In genomic region chr12:131827961-131828534, GRCh38 we compare ENCODE assay signal across 8 cellular contexts. TPM values are rescaled to one million over a fixed set of nuclear protein-coding genes. Genes with fewer than 3 reads are reported as not detected.
DNase-seq lines count a peak whose midpoint lies in the region; ATAC-seq, FAIRE-seq and TF ChIP-seq lines count a peak whose summit lies in the region.

TSS of gene MMP17 (plus strand) at chr12:131828393. CDS start at chr12:131828495, 102 bp downstream.

- H3K4ac ChIP-seq in H1 (replicated peaks; ENCODE audit: insufficient read length, low read depth, low read length), result no peak within 1 kb of the TSS

- 0% methylated on average over 1 of the region's 86 CpGs; no CpG with 5 or more reads in 1 of the 2 experiments for WGBS in H1 (ENCODE audit: extremely low coverage in 1 of 2, insufficient coverage in 1 of 2, insufficient read length in 1 of 2, insufficient replicate concordance in 2 of 2, low coverage in 1 of 2, low lambda C conversion rate in 2 of 2, missing lambda C conversion rate in 1 of 2), 2 experiments

- H2BK20ac ChIP-seq in H1 (ENCODE audit: low read length), result no peak within 1 kb of the TSS

- H2AFZ ChIP-seq in H1 (ENCODE audit: low read length), result no peak within 1 kb of the TSS

- H3K4me1 Mint-ChIP-seq in T-helper 2 cell treated with Interferon-gamma antibody and Interleukin-4, amounts not matched to agents 5 μg/mL and 100 μg/mL, for 36 hours (ENCODE audit: low read depth), result no peaks in the 10 kb centered on the region
- H3K4me1 Mint-ChIP-seq in type B pancreatic cell (ENCODE audit: unreplicated experiment), result peaks cover 4% of the 10 kb centered on the region

- H3K27me3 ChIP-seq in H1 (replicated peaks in 1 of 4; ENCODE audit: control insufficient read depth in 3 of 4, extremely low read depth in 1 of 4, insufficient read depth in 3 of 4, low read length in 3 of 4), result peaks cover 2 to 17% (median 13%) of the 10 kb centered on the region in 4 experiments; a peak in 6 of 7 replicates

- H3K79me1 ChIP-seq in H1 (ENCODE audit: low read depth, low read length), result no peaks in the 10 kb centered on the region

- no peak within 1 kb of the TSS; the same call in 1 of the 2 replicates for H2AK5ac ChIP-seq in H1 (ENCODE audit: low read depth, low read length)

- H3K4me1 ChIP-seq in H1 (replicated peaks in 1 of 4; ENCODE audit: control insufficient read depth in 3 of 4, insufficient read depth in 4 of 4, low read length in 3 of 4), result peaks cover 0 to 25% (median 15%) of the 10 kb centered on the region in 4 experiments; a peak in 6 of 7 replicates
- peaks cover 0 to 8% of the 10 kb centered on the region in 2 donors for H3K4me1 ChIP-seq in kidney (ENCODE audit: control insufficient read depth in 1 of 2, insufficient read depth in 1 of 2, low read depth in 1 of 2, low read length in 2 of 2)

- peaks cover 16% of the 10 kb centered on the region; the same call in 1 of the 2 replicates for H3K23me2 ChIP-seq in H1 (ENCODE audit: low read depth, low read length)

- intact Hi-C loops in kidney (cut with DNase I), result no loop called here

- peak; percentile 67 for DNase-seq in AG08395 (ENCODE audit: low spot score)
- DNase-seq in GM12891 (ENCODE audit: insufficient read length, low spot score), result peak; percentile 68
- peak; percentile 31 for DNase-seq in T-helper 2 cell treated with Interferon-gamma antibody and Interleukin-4, amounts not matched to agents 5 μg/mL and 100 μg/mL, for 36 hours (ENCODE audit: low spot score)
- peak in 1 of 2 experiments; percentile 77 for DNase-seq in H1 (ENCODE audit: low read depth in 1 of 2, low spot score in 2 of 2)
- DNase-seq in midbrain (lab: John Stamatoyannopoulos, UW), result peak; percentile 35
- peak; percentile 73 for DNase-seq in type B pancreatic cell (ENCODE audit: extremely low spot score, unreplicated experiment)
- DNase-seq in kidney, result no peak

- H3K79me2 ChIP-seq in H1 (ENCODE audit: control insufficient read depth in 1 of 2, insufficient read depth in 2 of 2, low read length in 2 of 2), result peaks cover 0 to 22% of the 10 kb centered on the region in 2 experiments; a peak in 1 of 4 replicates

- H3K27ac ChIP-seq in H1 (ENCODE audit: low read depth, low read length), result no peak within 1 kb of the TSS
- H3K27ac ChIP-seq in kidney (ENCODE audit: low read depth in 2 of 2, low read length in 2 of 2), result no peak within 1 kb of the TSS

- CTCF ChIA-PET in H1 (lab: Charles Lee; ENCODE audit: partially characterized antibody), result interaction anchor here (0.6 to 1.2 kb wide), 2 partner anchors 15 to 44 kb away, joined by 3 read pairs; no protein-coding TSS in a partner anchor

- no peak within 1 kb of the TSS for H2BK5ac ChIP-seq in H1 (ENCODE audit: low read depth, low read length)

- H2BK120ac ChIP-seq in H1 (replicated peaks; ENCODE audit: low read depth, low read length), result peak within 1 kb of the TSS; percentile 47

- TF ChIP-seq POLR2A in GM12891 (IDR thresholded peaks at IDR 0.05; ENCODE audit: low read depth, low read length) (no peak), H1 (IDR thresholded peaks at IDR 0.05; ENCODE audit: control extremely low read depth in 1 of 2, low read depth in 2 of 2, low read length in 2 of 2) (peak in 1 of 2 experiments; percentile 74; a peak in 1 of 3 replicates)

- no peak within 1 kb of the TSS for H4K5ac ChIP-seq in H1 (ENCODE audit: insufficient read length, low read depth, low read length)

- H3K4me3 ChIP-seq in H1 (ENCODE audit: extremely low read depth in 1 of 4, insufficient read depth in 2 of 4, low read depth in 3 of 4, low read length in 4 of 4) (peak within 1 kb of the TSS; percentile 43 to 68 (median 59)), kidney (ENCODE audit: low read length in 2 of 2) (no peak within 1 kb of the TSS)

- no peak within 1 kb of the TSS for H3K14ac ChIP-seq in H1 (ENCODE audit: insufficient read length)

- H3K23ac ChIP-seq in H1 (ENCODE audit: insufficient read length), result no peak within 1 kb of the TSS

- H2BK15ac ChIP-seq in H1 (ENCODE audit: low read length), result peak within 1 kb of the TSS; percentile 72; the same call in 1 of the 2 replicates

- H3K9me3 ChIP-seq in H1 (ENCODE audit: insufficient read depth in 2 of 2, low read depth in 1 of 2, low read length in 1 of 2), result no peaks in the 10 kb centered on the region
- no peaks in the 10 kb centered on the region for H3K9me3 ChIP-seq in kidney (ENCODE audit: control insufficient read depth in 1 of 2, low read length in 2 of 2)

- H3K4me2 ChIP-seq in H1 (ENCODE audit: insufficient read depth in 1 of 2, low read depth in 2 of 2, low read length in 2 of 2), result peak within 1 kb of the TSS; percentile 57 to 92

- peak within 1 kb of the TSS; percentile 80; the same call in 1 of the 2 replicates for H2BK12ac ChIP-seq in H1 (ENCODE audit: low read depth, low read length)

- peak within 1 kb of the TSS; percentile 38 for H3K4me3 Mint-ChIP-seq in T-helper 2 cell treated with Interferon-gamma antibody and Interleukin-4, amounts not matched to agents 5 μg/mL and 100 μg/mL, for 36 hours
- peak within 1 kb of the TSS; percentile 80 for H3K4me3 Mint-ChIP-seq in type B pancreatic cell

- peaks cover 43% of the 10 kb centered on the region for H3K27me3 Mint-ChIP-seq in T-helper 2 cell treated with Interferon-gamma antibody and Interleukin-4, amounts not matched to agents 5 μg/mL and 100 μg/mL, for 36 hours (ENCODE audit: low read depth)
- H3K27me3 Mint-ChIP-seq in type B pancreatic cell, result peaks cover 48% of the 10 kb centered on the region

- H3K56ac ChIP-seq in H1 (replicated peaks; ENCODE audit: insufficient read length, low read depth, low read length), result no peak within 1 kb of the TSS

- H3K36me3 Mint-ChIP-seq in T-helper 2 cell treated with Interferon-gamma antibody and Interleukin-4, amounts not matched to agents 5 μg/mL and 100 μg/mL, for 36 hours (ENCODE audit: low read depth), result no peaks in the 10 kb centered on the region
- H3K36me3 Mint-ChIP-seq in type B pancreatic cell, result no peaks in the 10 kb centered on the region

- peak within 1 kb of the TSS; percentile 78 for H3K18ac ChIP-seq in H1 (ENCODE audit: extremely low read depth, low read length)

- no peak within 1 kb of the TSS for H3K27ac Mint-ChIP-seq in T-helper 2 cell treated with Interferon-gamma antibody and Interleukin-4, amounts not matched to agents 5 μg/mL and 100 μg/mL, for 36 hours
- no peak within 1 kb of the TSS for H3K27ac Mint-ChIP-seq in type B pancreatic cell

- H4K91ac ChIP-seq in H1 (replicated peaks; ENCODE audit: insufficient read length, low read length), result peak within 1 kb of the TSS; percentile 74

- peak; percentile 77 for FAIRE-seq in GM12891 (lab: Jason Lieb, UNC)
- no peak for FAIRE-seq in H1 (lab: Jason Lieb, UNC)
- FAIRE-seq in kidney (lab: Jason Lieb, UNC), result no peak

- H4K8ac ChIP-seq in H1 (ENCODE audit: extremely low read depth, insufficient read depth, low read length), result peak within 1 kb of the TSS; percentile 79

- TF ChIP-seq EP300 in H1 (IDR thresholded peaks at IDR 0.05; ENCODE audit: borderline replicate concordance in 1 of 2, low read depth in 2 of 2, low read length in 2 of 2), result no peak

- TF ChIP-seq CTCF in H1 (IDR thresholded peaks at IDR 0.05; ENCODE audit: control extremely low read depth in 1 of 3, insufficient read depth in 1 of 3, low read depth in 1 of 3, low read length in 3 of 3) (0 out of 4 replicates have a peak, but pooled peaks of 1 of the 3 experiments have one; percentile 11), type B pancreatic cell (conservative IDR thresholded peaks at IDR 0.05) (no peak), kidney (IDR thresholded peaks at IDR 0.05; ENCODE audit: borderline replicate concordance, extremely low read depth, insufficient read depth) (no peak)

- peaks cover 2 to 18% of the 10 kb centered on the region in 2 experiments for H4K20me1 ChIP-seq in H1 (replicated peaks in 1 of 2; ENCODE audit: control insufficient read depth in 1 of 2, insufficient read depth in 2 of 2, low read length in 2 of 2)

- peak; percentile 67 for ATAC-seq in HG03354 (IDR thresholded peaks at IDR 0.05; ENCODE audit: poor library complexity, severe bottlenecking, unreplicated experiment)

- no peaks in the 10 kb centered on the region for H3K9me3 Mint-ChIP-seq in T-helper 2 cell treated with Interferon-gamma antibody and Interleukin-4, amounts not matched to agents 5 μg/mL and 100 μg/mL, for 36 hours
- H3K9me3 Mint-ChIP-seq in type B pancreatic cell, result no peaks in the 10 kb centered on the region

- peak; percentile 22 to 41; a peak in 2 of 4 replicates for TF ChIP-seq RAD21 in H1 (IDR thresholded peaks at IDR 0.05 in 1 of 2, conservative IDR thresholded peaks at IDR 0.05 in 1 of 2; ENCODE audit: low read depth in 2 of 2, low read length in 2 of 2)

- peak within 1 kb of the TSS in 3 of 4 experiments; percentile 35 to 61 (median 41); a peak in 5 of 7 replicates for H3K9ac ChIP-seq in H1 (replicated peaks in 1 of 4; ENCODE audit: extremely low read depth in 1 of 4, low read depth in 3 of 4, low read length in 3 of 4)
- no peak within 1 kb of the TSS for H3K9ac ChIP-seq in kidney (ENCODE audit: low read length in 2 of 2)

- H3K36me3 ChIP-seq in H1 (ENCODE audit: control insufficient read depth in 2 of 4, insufficient read depth in 4 of 4, low read length in 3 of 4) (no peaks in the 10 kb centered on the region; a peak in 1 of 8 replicates), kidney (ENCODE audit: control insufficient read depth in 1 of 2, insufficient read depth in 2 of 2, low read length in 2 of 2) (no peaks in the 10 kb centered on the region)

- POLR2A ChIA-PET in H1 (lab: Charles Lee; ENCODE audit: partially characterized antibody), result interaction anchor here (0.9 to 1.1 kb wide), 2 partner anchors 17 to 73 kb away, joined by 3 to 6 read pairs; no protein-coding TSS in a partner anchor

TF ChIP-seq in GM12891, 5 proteins besides CTCF, POLR2A, EP300 and RAD21:
- TF ChIP-seq POU2F2 (IDR thresholded peaks at IDR 0.05; ENCODE audit: low read depth, low read length), result 0 out of 2 replicates have a peak, but pooled peaks have one; percentile 61
- TF ChIP-seq SPI1 (IDR thresholded peaks at IDR 0.05; ENCODE audit: low read depth, low read length), result no peak

TF ChIP-seq in H1, 55 proteins besides CTCF, POLR2A, EP300 and RAD21 (continues in another document):
- TF ChIP-seq JUN (IDR thresholded peaks at IDR 0.05; ENCODE audit: low read depth, low read length) (no peak), EGR1 (IDR thresholded peaks at IDR 0.05; ENCODE audit: borderline replicate concordance, low read depth, low read length) (peak; percentile 11; the same call in 1 of the 2 replicates)

RNA-seq across cellular contexts. Expression of gene MMP17, which starts in this region (rescaled TPM):
- 0.82 TPM for polyA plus RNA-seq in GM12891 (2012; ENCODE audit: low read depth, missing spikeins)
- total RNA-seq in H1 (2021; fragmentation: NEBNext Ultra II Directional; extraction: Animal tissue kit (Norgen Biotek cat#: 25700)), result 34.4 and 41.3 TPM in 2 replicates
- polyA plus RNA-seq in H1 (2011; rRNA removed) (53.8 and 55.7 TPM in 2 replicates), kidney (ENCODE audit: insufficient read depth, low read depth, low replicate concordance) (0.82 TPM)
- polyA plus RNA-seq in H1 (2011; cell fraction: cytosol; rRNA removed), result 44.7 TPM
- 141 TPM for polyA plus RNA-seq in H1 (2011; cell fraction: nucleus; rRNA removed)
- polyA plus RNA-seq in H1 (2012, experiment 1 of 2), result 22.5 to 51.9 TPM (median 46.7 TPM) in 4 replicates
- 23.0 TPM for polyA plus RNA-seq in H1 (2012, experiment 2 of 2)
- 35.2 TPM for polyA plus RNA-seq in H1 (2013, experiment 1 of 2)
- polyA plus RNA-seq in H1 (2013, experiment 2 of 2), result 33.5 TPM
- polyA minus RNA-seq in H1 (2011; rRNA and poly(A)+ RNA removed), result 17.4 and 19.1 TPM in 2 replicates
- polyA minus RNA-seq in H1 (2011; cell fraction: cytosol; rRNA and poly(A)+ RNA removed), result 24.2 TPM
- polyA minus RNA-seq in H1 (2011; cell fraction: nucleus; rRNA and poly(A)+ RNA removed), result 47.2 TPM
- total RNA-seq in type B pancreatic cell (ENCODE audit: low replicate concordance) (14.1 and 26.8 TPM in 2 replicates), kidney (3.2 TPM)

Comparison
In these comparisons a context has a peak if more than half of its experiments do, and no peak if none do; other contexts are left out.
1. RNA of gene MMP17 (polyA plus RNA-seq): 22.5 to 141 TPM in H1; 0.82 TPM in kidney (single experiment); every median in the first group is over 10 times any median in the second.
2. H3K4me3 ChIP-seq: peak in H1 (4 of 4); none in kidney (0 of 2).
3. H3K9ac ChIP-seq: peak in H1 (3 of 4); none in kidney (0 of 2).